10 cellular contexts compared by ENCODE assay signal in genomic region chr6:132490478-132491204, GRCh38. TPM values are rescaled to one million over a fixed set of nuclear protein-coding genes. Genes with fewer than 3 reads are reported as not detected.
DNase-seq lines count a peak whose midpoint lies in the region; ATAC-seq, FAIRE-seq and TF ChIP-seq lines count a peak whose summit lies in the region.
"Had no signal": no experiment of that assay in that cellular context is flagged by ENCODE, and none has a peak within 500 bp of the region (broad histone marks: within the 10 kb centered on the region; RNA-seq: fewer than 3 reads in every experiment).

No MANE protein-coding gene starts in this region.

- no peak overlapping the region for H3K4me3 Mint-ChIP-seq in astrocyte (ENCODE audit: unreplicated experiment)
- no peak overlapping the region for H3K4me3 Mint-ChIP-seq in chondrocyte (ENCODE audit: unreplicated experiment)
- H3K4me3 Mint-ChIP-seq: activated naive CD8-positive, alpha-beta T cell had no signal

- in situ Hi-C loops in mammary epithelial cell (cut with MboI; ENCODE audit: low sequenced_read_pairs in 2 of 2), result loop anchor here in 1 of 2 donors (25.0 kb wide), 1 partner anchor 578 kb away; no protein-coding TSS in a partner anchor

- H3K27me3 Mint-ChIP-seq in astrocyte (ENCODE audit: low read depth, unreplicated experiment), result no peaks in the 10 kb centered on the region
- no peaks in the 10 kb centered on the region for H3K27me3 Mint-ChIP-seq in chondrocyte (ENCODE audit: low read depth)
- H3K27me3 Mint-ChIP-seq: activated naive CD8-positive, alpha-beta T cell had no signal

- H4K8ac ChIP-seq in trophoblast cell (ENCODE audit: low read depth, low read length), result no peak overlapping the region

- no peak overlapping the region for H3K4me3 ChIP-seq in astrocyte (ENCODE audit: insufficient read depth, low read depth, low read length)
- H3K4me3 ChIP-seq in trophoblast cell (ENCODE audit: low read depth, low read length), result no peak overlapping the region
- no peak overlapping the region for H3K4me3 ChIP-seq in mammary epithelial cell (replicated peaks in 1 of 3; ENCODE audit: insufficient read depth in 1 of 3, low read depth in 2 of 3, low read length in 3 of 3)

- intact Hi-C loops in mammary epithelial cell (cut with micrococcal nuclease), result no loop called here

- H3K36me3 Mint-ChIP-seq in astrocyte (ENCODE audit: low read depth, unreplicated experiment) (peaks cover 22% of the 10 kb centered on the region), chondrocyte (ENCODE audit: low read depth) (peaks cover 10% of the 10 kb centered on the region)

- no peak overlapping the region for H2AFZ ChIP-seq in astrocyte (ENCODE audit: low read depth, low read length)
- no peak overlapping the region for H2AFZ ChIP-seq in trophoblast cell (ENCODE audit: insufficient read depth, low read length, poor library complexity)
- H2AFZ ChIP-seq in mammary epithelial cell (ENCODE audit: low read depth, low read length), result no peak overlapping the region

- peak; percentile 40 for ATAC-seq in GM18517 (IDR thresholded peaks at IDR 0.05; ENCODE audit: unreplicated experiment)
- peak; percentile 62 for ATAC-seq in HG02852 (IDR thresholded peaks at IDR 0.05; ENCODE audit: unreplicated experiment)
- no peak for ATAC-seq in GM21423 (IDR thresholded peaks at IDR 0.05; ENCODE audit: unreplicated experiment)

- FAIRE-seq in astrocyte (lab: Jason Lieb, UNC), result no peak

- H3K9me3 Mint-ChIP-seq in astrocyte (ENCODE audit: unreplicated experiment), result peaks cover 12% of the 10 kb centered on the region
- peaks cover 3% of the 10 kb centered on the region for H3K9me3 Mint-ChIP-seq in chondrocyte (ENCODE audit: low read depth)

- H3K27me3 ChIP-seq in astrocyte (ENCODE audit: insufficient read depth, low read length) (no peaks in the 10 kb centered on the region), trophoblast cell (ENCODE audit: insufficient read depth, low read length) (no peaks in the 10 kb centered on the region), mammary epithelial cell (ENCODE audit: insufficient read depth, low read length) (no peaks in the 10 kb centered on the region)

- H3K27ac Mint-ChIP-seq in astrocyte (ENCODE audit: unreplicated experiment) (no peak overlapping the region), chondrocyte (ENCODE audit: unreplicated experiment) (no peak overlapping the region)
- H3K27ac Mint-ChIP-seq: activated naive CD8-positive, alpha-beta T cell had no signal

- no peak overlapping the region for H2BK5ac ChIP-seq in trophoblast cell (ENCODE audit: low read depth, low read length, poor library complexity)

- H3K4me1 ChIP-seq in astrocyte (ENCODE audit: insufficient read depth, low read length) (peaks cover 5% of the 10 kb centered on the region), trophoblast cell (ENCODE audit: control insufficient read depth in 1 of 2, insufficient read depth in 2 of 2, low read length in 2 of 2) (no peaks in the 10 kb centered on the region), mammary epithelial cell (ENCODE audit: insufficient read depth, low read length) (no peaks in the 10 kb centered on the region)

- H4K20me1 ChIP-seq in astrocyte (ENCODE audit: insufficient read depth, low read length) (peaks cover 36% of the 10 kb centered on the region), mammary epithelial cell (ENCODE audit: insufficient read depth, low read length) (no peaks in the 10 kb centered on the region)

- H3K9ac ChIP-seq in astrocyte (ENCODE audit: low read length) (no peak overlapping the region), trophoblast cell (ENCODE audit: low read length) (no peak overlapping the region), mammary epithelial cell (ENCODE audit: insufficient read depth, low read length) (no peak overlapping the region)

- H3K9me3 ChIP-seq in astrocyte (ENCODE audit: insufficient read depth, low read depth, low read length) (no peaks in the 10 kb centered on the region), trophoblast cell (ENCODE audit: insufficient read depth, low read depth, low read length) (no peaks in the 10 kb centered on the region), mammary epithelial cell (replicated peaks; ENCODE audit: insufficient read depth, low read length) (no peaks in the 10 kb centered on the region)

- no peak overlapping the region for H3K4ac ChIP-seq in trophoblast cell (ENCODE audit: low read depth, low read length)

- H3K4me2 ChIP-seq in astrocyte (ENCODE audit: low read length) (peak overlapping the region; percentile 5), trophoblast cell (ENCODE audit: low read length) (no peak overlapping the region), mammary epithelial cell (ENCODE audit: insufficient read depth, low read depth, low read length) (no peak overlapping the region)

- no peak overlapping the region for H3K14ac ChIP-seq in trophoblast cell (ENCODE audit: low read length)

- peaks cover 2% of the 10 kb centered on the region for H3K4me1 Mint-ChIP-seq in astrocyte (ENCODE audit: low read depth, unreplicated experiment)
- peaks cover 6% of the 10 kb centered on the region for H3K4me1 Mint-ChIP-seq in chondrocyte (ENCODE audit: low read depth)

- no TSS peak for BruUV-seq in mammary epithelial cell (replicated peaks; lab: Mats Ljungman, UMichigan)

- no peak overlapping the region for H2AK5ac ChIP-seq in trophoblast cell (ENCODE audit: low read length)

- H3K18ac ChIP-seq in trophoblast cell (ENCODE audit: low read length), result no peak overlapping the region

- no peak overlapping the region for H2BK120ac ChIP-seq in trophoblast cell (ENCODE audit: insufficient read depth, low read length, poor library complexity)

- H4K91ac ChIP-seq in trophoblast cell (ENCODE audit: low read depth, low read length), result no peak overlapping the region

- DNase-seq in astrocyte (ENCODE audit: low read depth) (no peak), trophoblast cell (no peak), mammary epithelial cell (no peak), chondrocyte (ENCODE audit: low spot score) (no peak), NOMO-1 treated with DMSO at 0.1 percent for 48 hours (lab: John Stamatoyannopoulos, UW; ENCODE audit: unreplicated experiment) (no peak)

- TF ChIP-seq CTCF in astrocyte (IDR thresholded peaks at IDR 0.05; ENCODE audit: insufficient read depth, low read depth, low read length), result no peak
- no peak for TF ChIP-seq CTCF in mammary epithelial cell (conservative IDR thresholded peaks at IDR 0.05 in 1 of 2, IDR thresholded peaks at IDR 0.05 in 1 of 2; ENCODE audit: extremely low read depth in 1 of 2, insufficient read depth in 1 of 2, low read depth in 1 of 2, low read length in 2 of 2)
- no peak for TF ChIP-seq CTCF in chondrocyte (IDR thresholded peaks at IDR 0.05)

- dilution Hi-C loops in mammary epithelial cell (cut with HindIII; ENCODE audit: low sequenced_read_pairs), result loop anchor here (25.0 kb wide), 1 partner anchor 203 kb away; no protein-coding TSS in a partner anchor

- H3K79me2 ChIP-seq in astrocyte (ENCODE audit: insufficient read depth, low read length) (peaks cover 52% of the 10 kb centered on the region), trophoblast cell (ENCODE audit: control insufficient read depth, insufficient read depth, low read length, poor library complexity) (no peaks in the 10 kb centered on the region), mammary epithelial cell (ENCODE audit: insufficient read depth, low read length) (peaks cover 70% of the 10 kb centered on the region)

- H2BK12ac ChIP-seq in trophoblast cell (ENCODE audit: low read length), result no peak overlapping the region

- no peaks in the 10 kb centered on the region for H3K36me3 ChIP-seq in astrocyte (ENCODE audit: insufficient read depth, low read length)
- no peaks in the 10 kb centered on the region for H3K36me3 ChIP-seq in trophoblast cell (ENCODE audit: control insufficient read depth in 1 of 2, insufficient read depth in 2 of 2, low read length in 2 of 2)
- no peaks in the 10 kb centered on the region for H3K36me3 ChIP-seq in mammary epithelial cell (ENCODE audit: insufficient read depth, low read length)

- no peaks in the 10 kb centered on the region for H3K79me1 ChIP-seq in trophoblast cell (ENCODE audit: low read length)

- WGBS in trophoblast cell (ENCODE audit: extremely low coverage, insufficient coverage, insufficient read length), result no CpG with 5 or more reads among the region's 10 CpGs
- whole genome bisulfite sequencing in mammary epithelial cell (ENCODE audit: low coverage, missing lambda C conversion rate), result 93% methylated on average over 10 of the region's 10 CpGs

- CTCF ChIA-PET in mammary epithelial cell (lab: Charles Lee; ENCODE audit: low non-redundant PET), result no interaction called here

- no peak overlapping the region for H3K27ac ChIP-seq in astrocyte (ENCODE audit: low read depth, low read length)
- no peak overlapping the region for H3K27ac ChIP-seq in trophoblast cell (ENCODE audit: low read depth, low read length)
- H3K27ac ChIP-seq in mammary epithelial cell (ENCODE audit: insufficient read depth, low read depth, low read length), result no peak overlapping the region

- peak overlapping the region; percentile 56 for H4K12ac ChIP-seq in trophoblast cell (ENCODE audit: low read depth, low read length)

- H3K23ac ChIP-seq in trophoblast cell (ENCODE audit: low read length), result no peak overlapping the region

RNA-seq across cellular contexts. Expression of gene STX7, which starts 22.3 kb away (rescaled TPM):
- 60.6 and 62.1 TPM in 2 replicates for total RNA-seq in astrocyte
- 23.4 TPM in 2 replicates for polyA plus RNA-seq in trophoblast cell (2013)
- 10 to 100 TPM; 36.3 to 44.3 TPM for total RNA-seq in mammary epithelial cell
- 21.2 TPM for polyA plus RNA-seq in mammary epithelial cell
- polyA minus RNA-seq in mammary epithelial cell, result 42.3 TPM
- total RNA-seq in chondrocyte, result 58.2 to 69.3 TPM (median 66.5 TPM) in 3 replicates

RNA-seq across cellular contexts. Expression of gene TAAR9, which starts 47.4 kb away (rescaled TPM):
- total RNA-seq in astrocyte (not detected in 2 replicates), mammary epithelial cell (not detected), chondrocyte (not detected in 3 replicates)
- polyA plus RNA-seq in trophoblast cell (2013), result not detected in 2 replicates
- not detected for polyA plus RNA-seq in mammary epithelial cell
- polyA minus RNA-seq in mammary epithelial cell, result not detected
- total RNA-seq: HT1080 had no signal
